In genomic region chrX:3549442-3549875, GRCh38 we compare ENCODE assay signal across 10 cellular contexts.
DNase-seq lines count a peak whose midpoint lies in the region; ATAC-seq and TF ChIP-seq lines count a peak whose summit lies in the region.
"Had no signal": no experiment of that assay in that cellular context is flagged by ENCODE, and none has a peak within 500 bp of the region (broad histone marks: within the 10 kb centered on the region; RNA-seq: fewer than 3 reads in every experiment).

No MANE protein-coding gene starts in this region.

- H3K36me3 Mint-ChIP-seq in activated CD8-positive, alpha-beta T cell treated with anti-CD3 and anti-CD28 coated beads for 36 hours (ENCODE audit: low read depth): no peaks in the 10 kb centered on the region

- peaks cover 10% of the 10 kb centered on the region for H3K27me3 Mint-ChIP-seq in activated CD8-positive, alpha-beta T cell treated with anti-CD3 and anti-CD28 coated beads for 36 hours

- DNase-seq in heart left ventricle (peak in 2 of 5 donors; percentile 7 to 43), cardiac septum (ENCODE audit: low spot score) (no peak), SJSA1 (ENCODE audit: low read depth in 1 of 2, low spot score in 2 of 2) (peak in 1 of 2 experiments; percentile 43), left ventricle myocardium superior (peak; percentile 14), vagina (ENCODE audit: extremely low spot score in 2 of 2) (no peak), DMS53 (lab: John Stamatoyannopoulos, UW) (no peak), dedifferentiated amniotic fluid mesenchymal stem cell (ENCODE audit: extremely low spot score) (no peak)
- no peak for DNase-seq in activated CD8-positive, alpha-beta T cell treated with anti-CD3 and anti-CD28 coated beads for 36 hours
- DNase-seq: activated effector memory CD4-positive, alpha-beta T cell treated with anti-CD3 and anti-CD28 coated beads, Interleukin-2, amount 50 U/mL, for 16 hours had no signal

- TF ChIP-seq POLR2A in heart left ventricle (IDR thresholded peaks at IDR 0.05) (no peak), vagina (IDR thresholded peaks at IDR 0.05) (no peak)

- H3K4me1 ChIP-seq in heart left ventricle (peaks cover 0 to 11% (median 0%) of the 10 kb centered on the region in 12 donors), SJSA1 (replicated peaks) (peaks cover 3% of the 10 kb centered on the region; the same call in 1 of the 2 replicates), vagina (peaks cover 12% of the 10 kb centered on the region)
- H3K4me1 ChIP-seq: thyroid gland had no signal

- no peaks in the 10 kb centered on the region for H3K9me3 Mint-ChIP-seq in activated CD8-positive, alpha-beta T cell treated with anti-CD3 and anti-CD28 coated beads for 36 hours

- no peak overlapping the region for H3K27ac Mint-ChIP-seq in activated CD8-positive, alpha-beta T cell treated with anti-CD3 and anti-CD28 coated beads for 36 hours

- H3K9me3 ChIP-seq in heart left ventricle (no peaks in the 10 kb centered on the region), SJSA1 (replicated peaks) (no peaks in the 10 kb centered on the region), vagina (no peaks in the 10 kb centered on the region)
- H3K9me3 ChIP-seq: thyroid gland had no signal

- CTCF ChIA-PET in activated CD8-positive, alpha-beta T cell treated with anti-CD3 and anti-CD28 coated beads for 36 hours (lab: Charles Lee): no interaction called here

- H3K36me3 ChIP-seq in heart left ventricle (no peaks in the 10 kb centered on the region), SJSA1 (no peaks in the 10 kb centered on the region), vagina (no peaks in the 10 kb centered on the region)
- H3K36me3 ChIP-seq: thyroid gland had no signal

- peak overlapping the region in 9 of 12 donors; percentile 15 to 53 (median 32) for H3K4me3 ChIP-seq in heart left ventricle
- H3K4me3 ChIP-seq in SJSA1: peak overlapping the region; percentile 32
- H3K4me3 ChIP-seq in vagina: peak overlapping the region in 1 of 2 donors; percentile 16
- H3K4me3 ChIP-seq: thyroid gland had no signal

- ATAC-seq in heart left ventricle: peak; percentile 39 to 63 (median 49)
- ATAC-seq in left ventricle myocardium superior: peak; percentile 68
- ATAC-seq in activated CD8-positive, alpha-beta T cell treated with anti-CD3 and anti-CD28 coated beads for 36 hours: no peak

- H3K4me1 Mint-ChIP-seq in activated CD8-positive, alpha-beta T cell treated with anti-CD3 and anti-CD28 coated beads for 36 hours (ENCODE audit: low read depth): no peaks in the 10 kb centered on the region

- H3K27ac ChIP-seq in heart left ventricle (peak overlapping the region in 4 of 12 donors; percentile 29 to 57 (median 45)), SJSA1 (peak overlapping the region; percentile 21; the same call in 1 of the 2 replicates), vagina (peak overlapping the region; percentile 33)
- H3K27ac ChIP-seq: thyroid gland had no signal

- WGBS in heart left ventricle, 4 donors: 31 to 42% (median 39%) methylated on average over 12 of the region's 12 CpGs

- H3K27me3 ChIP-seq in heart left ventricle (no peaks in the 10 kb centered on the region), SJSA1 (replicated peaks) (no peaks in the 10 kb centered on the region), vagina (no peaks in the 10 kb centered on the region)
- H3K27me3 ChIP-seq: thyroid gland had no signal

- intact Hi-C loops in heart left ventricle (cut with DNase I) (loop anchor here in 9 of 10 donors (2.0 to 10.0 kb wide), 6 partner anchors 202 to 435 kb away; partner anchors contain the start of gene MXRA5 (in 3 of the 9)), cardiac septum (cut with DNase I) (no loop called here), left ventricle myocardium superior (cut with micrococcal nuclease) (no loop called here), vagina (cut with DNase I) (no loop called here)
- intact Hi-C loops in activated CD8-positive, alpha-beta T cell treated with anti-CD3 and anti-CD28 coated beads for 36 hours (cut with micrococcal nuclease): no loop called here

- TF ChIP-seq CTCF in heart left ventricle (IDR thresholded peaks at IDR 0.05) (no peak), vagina (IDR thresholded peaks at IDR 0.05) (no peak)
- no peak for TF ChIP-seq CTCF in activated CD8-positive, alpha-beta T cell treated with anti-CD3 and anti-CD28 coated beads for 36 hours (IDR thresholded peaks at IDR 0.05)

- POLR2A ChIA-PET in activated CD8-positive, alpha-beta T cell treated with anti-CD3 and anti-CD28 coated beads for 36 hours (lab: Charles Lee): interaction anchor here (0.5 kb wide), 1 partner anchor 191 kb away, joined by 4 read pairs; no protein-coding TSS in a partner anchor

- no peak overlapping the region for H3K4me3 Mint-ChIP-seq in activated CD8-positive, alpha-beta T cell treated with anti-CD3 and anti-CD28 coated beads for 36 hours

Comparison
In these comparisons a context has a peak if more than half of its experiments do, and no peak if none do; other contexts are left out.
1. intact Hi-C loops: an anchor here in heart left ventricle (2.0 to 10.0 kb wide); none called in cardiac septum, left ventricle myocardium superior, vagina and activated CD8-positive, alpha-beta T cell treated with anti-CD3 and anti-CD28 coated beads for 36 hours.